ENCODE assay signal across 12 cellular contexts in genomic region chr10:100362570-100363496, GRCh38. TPM values are rescaled to one million over a fixed set of nuclear protein-coding genes. Genes with fewer than 3 reads are reported as not detected.
DNase-seq lines count a peak whose midpoint lies in the region; ATAC-seq, FAIRE-seq and TF ChIP-seq lines count a peak whose summit lies in the region.
"Had no signal": no experiment of that assay in that cellular context is flagged by ENCODE, and none has a peak within 500 bp of the region (broad histone marks: within the 10 kb centered on the region; RNA-seq: fewer than 3 reads in every experiment).

No MANE protein-coding gene starts in this region.

- no peak overlapping the region for H3K4me2 ChIP-seq in keratinocyte (ENCODE audit: control insufficient read depth, extremely low read depth, insufficient read depth, low read depth, low read length)

- H3K27me3 ChIP-seq in adrenal gland (no peaks in the 10 kb centered on the region), keratinocyte (ENCODE audit: control insufficient read depth, extremely low read depth, insufficient read depth, low read length) (no peaks in the 10 kb centered on the region), skeletal muscle tissue (ENCODE audit: control insufficient read depth in 3 of 3, insufficient read depth in 3 of 3, low read length in 3 of 3) (no peaks in the 10 kb centered on the region)
- H3K27me3 ChIP-seq: SJSA1 had no signal

- TF ChIP-seq CTCF in HEK293 (tag by site-specific recombination; IDR thresholded peaks at IDR 0.05) (no peak), adrenal gland (IDR thresholded peaks at IDR 0.05) (no peak), keratinocyte (optimal IDR thresholded peaks at IDR 0.05 in 1 of 3, IDR thresholded peaks at IDR 0.05 in 1 of 3, conservative IDR thresholded peaks at IDR 0.05 in 1 of 3; ENCODE audit: extremely low read depth in 1 of 3, insufficient read depth in 2 of 3, low read length in 3 of 3) (no peak)

- peak overlapping the region; percentile 52 for H3K27ac ChIP-seq in HEK293 (ENCODE audit: extremely low read depth, low read depth, low read length)
- H3K27ac ChIP-seq in adrenal gland = peak overlapping the region in 4 of 5 donors; percentile 34 to 91 (median 82)
- H3K27ac ChIP-seq in keratinocyte (ENCODE audit: control insufficient read depth, insufficient read depth, low read length) = peak overlapping the region; percentile 36
- H3K27ac ChIP-seq in skeletal muscle tissue (ENCODE audit: low read depth, low read length) = no peak overlapping the region
- H3K27ac ChIP-seq: SJSA1 had no signal

- peaks cover 5% of the 10 kb centered on the region for H4K20me1 ChIP-seq in keratinocyte (ENCODE audit: control insufficient read depth, extremely low read depth, insufficient read depth, low read length)

- WGBS in adrenal gland, 4 donors = 55 to 66% (median 60%) methylated on average over 6 of the region's 6 CpGs

- POLR2A ChIA-PET in HEK293 (lab: Yijun Ruan, JAX) = interaction anchor here (0.9 to 3.4 kb wide), 4 partner anchors 11 to 76 kb away, joined by 4 to 15 read pairs (median 8); partner anchors contain the start of gene SCD

- peaks cover 2% of the 10 kb centered on the region for H3K9me1 ChIP-seq in keratinocyte (ENCODE audit: control insufficient read depth, extremely low read depth, insufficient read depth, low read length)

- no peaks in the 10 kb centered on the region for H3K9me3 ChIP-seq in HEK293 (ENCODE audit: control insufficient read depth, insufficient read depth, low read depth, low read length)
- H3K9me3 ChIP-seq in adrenal gland (replicated peaks in 1 of 3) = no peaks in the 10 kb centered on the region
- no peaks in the 10 kb centered on the region for H3K9me3 ChIP-seq in keratinocyte (ENCODE audit: control insufficient read depth, low read depth, low read length)
- no peaks in the 10 kb centered on the region for H3K9me3 ChIP-seq in skeletal muscle tissue (ENCODE audit: control insufficient read depth in 3 of 3, low read length in 3 of 3)
- H3K9me3 ChIP-seq: SJSA1 had no signal

- ATAC-seq in GM21360 (IDR thresholded peaks at IDR 0.05; ENCODE audit: unreplicated experiment) = no peak
- ATAC-seq in GM18907 (IDR thresholded peaks at IDR 0.05; ENCODE audit: unreplicated experiment) = no peak

- H3K4me3 ChIP-seq in HEK293 (ENCODE audit: low read depth, low read length) (no peak overlapping the region), adrenal gland (no peak overlapping the region), keratinocyte (ENCODE audit: control insufficient read depth in 2 of 3, extremely low read depth in 1 of 3, insufficient read depth in 2 of 3, low read depth in 1 of 3, low read length in 3 of 3) (no peak overlapping the region), skeletal muscle tissue (ENCODE audit: low read length in 3 of 3) (no peak overlapping the region)
- H3K4me3 ChIP-seq: SJSA1 had no signal

- intact Hi-C loops in adrenal gland (cut with DNase I) = no loop called here

- H2AFZ ChIP-seq in keratinocyte (ENCODE audit: control insufficient read depth, low read length) = no peak overlapping the region

- dilution Hi-C loops in keratinocyte (cut with MboI; ENCODE audit: extremely low pct_ligation_motif_present, low sequenced_read_pairs) = no loop called here

- H3K36me3 ChIP-seq in HEK293 (ENCODE audit: control insufficient read depth in 2 of 2, insufficient read depth in 1 of 2, low read length in 2 of 2) (peaks cover 31 to 45% of the 10 kb centered on the region in 2 experiments), adrenal gland (replicated peaks in 1 of 2) (peaks cover 0 to 14% of the 10 kb centered on the region in 2 donors), keratinocyte (ENCODE audit: control insufficient read depth in 2 of 2, extremely low read depth in 1 of 2, insufficient read depth in 2 of 2, low read length in 2 of 2) (peaks cover 29 to 32% of the 10 kb centered on the region in 2 experiments), skeletal muscle tissue (ENCODE audit: control insufficient read depth in 3 of 3, insufficient read depth in 3 of 3, low read length in 3 of 3) (no peaks in the 10 kb centered on the region)
- H3K36me3 ChIP-seq: SJSA1 had no signal

- CTCF ChIA-PET in HEK293 (lab: Yijun Ruan, JAX) = interaction anchor here (1.0 to 4.2 kb wide), 2 partner anchors 21 to 70 kb away, joined by 3 to 18 read pairs; no protein-coding TSS in a partner anchor

- DNase-seq in adrenal gland (peak; percentile 65 to 92 (median 89)), keratinocyte (ENCODE audit: low read depth, low spot score) (no peak), SHP77 (lab: John Stamatoyannopoulos, UW) (no peak)
- DNase-seq: activated CD4-positive, alpha-beta T cell treated with anti-CD3 and anti-CD28 coated beads for 4 hours; DMS53; MM.1S; NCI-H524 had no signal

- H3K4me1 ChIP-seq in HEK293 (ENCODE audit: control insufficient read depth, insufficient read depth, low read length) (peaks cover 16% of the 10 kb centered on the region), adrenal gland (replicated peaks in 1 of 2) (peaks cover 42 to 62% of the 10 kb centered on the region in 2 donors), keratinocyte (ENCODE audit: control insufficient read depth, extremely low read depth, insufficient read depth, low read length) (peaks cover 38% of the 10 kb centered on the region), skeletal muscle tissue (ENCODE audit: control insufficient read depth in 3 of 3, insufficient read depth in 3 of 3, low read length in 3 of 3) (peaks cover 20 to 41% (median 27%) of the 10 kb centered on the region in 3 donors)

- TF ChIP-seq POLR2A in adrenal gland (IDR thresholded peaks at IDR 0.05) = peak in 1 of 2 donors; percentile 78

- no peak for FAIRE-seq in keratinocyte (lab: Jason Lieb, UNC)

- peaks cover 7% of the 10 kb centered on the region for H3K79me2 ChIP-seq in keratinocyte (ENCODE audit: control insufficient read depth, insufficient read depth, low read length)

- H3K9ac ChIP-seq in keratinocyte (ENCODE audit: control insufficient read depth, extremely low read depth, insufficient read depth, low read length) = peak overlapping the region; percentile 6
- H3K9ac ChIP-seq in skeletal muscle tissue (ENCODE audit: low read depth in 1 of 3, low read length in 3 of 3) = peak overlapping the region in 2 of 3 donors; percentile 45 to 52

TF ChIP-seq in HEK293, 187 proteins besides CTCF, POLR2A, EP300 and RAD21 (continues in another document):
- TF ChIP-seq ZSCAN5A (tag by site-specific recombination; IDR thresholded peaks at IDR 0.05) = no peak
- no peak for TF ChIP-seq ZNF121 (tag by site-specific recombination; IDR thresholded peaks at IDR 0.05)
- TF ChIP-seq ZNF19 (tag by site-specific recombination; IDR thresholded peaks at IDR 0.05; ENCODE audit: low read depth) = no peak

RNA-seq across cellular contexts. Expression of gene SCD, which starts 15.8 kb away (rescaled TPM):
- total RNA-seq in adrenal gland (100 to 1,000 TPM; 105 to 734 (median 221) TPM), skeletal muscle tissue (115 TPM)
- polyA plus RNA-seq in adrenal gland (100 to 1,000 TPM in 2 of 3 donors, 10 to 100 TPM in 1; 44.2 to 979 (median 125) TPM), keratinocyte (900 to 1,358 TPM (median 1,275 TPM) in 3 replicates)
- 125 TPM for polyA plus RNA-seq in keratinocyte (2011; ENCODE audit: low read depth)
- 483 and 696 TPM in 2 replicates for polyA plus RNA-seq in keratinocyte (2011; cell fraction: cytosol; rRNA removed)
- polyA plus RNA-seq in keratinocyte (2011; cell fraction: nucleus; rRNA removed) = 1,144 and 1,285 TPM in 2 replicates
- 245 and 1,072 TPM in 2 replicates for polyA plus RNA-seq in keratinocyte (2012; ENCODE audit: low replicate concordance)
- polyA minus RNA-seq in keratinocyte = 1,352 to 1,647 TPM (median 1,438 TPM) in 3 replicates
- 766 TPM for polyA minus RNA-seq in keratinocyte (2011; cell fraction: cytosol; rRNA and poly(A)+ RNA removed)
- polyA minus RNA-seq in keratinocyte (2011; cell fraction: nucleus; rRNA and poly(A)+ RNA removed) = 1,201 and 1,805 TPM in 2 replicates

RNA-seq across cellular contexts. Expression of gene PKD2L1, which starts 32.8 kb away (rescaled TPM):
- total RNA-seq in adrenal gland = not detected
- under 1 TPM in 1 of 3 donors, not detected in 2; 0.72 TPM for polyA plus RNA-seq in adrenal gland
- not detected in 3 replicates for polyA plus RNA-seq in keratinocyte
- not detected for polyA plus RNA-seq in keratinocyte (2011; ENCODE audit: low read depth)
- not detected in 2 replicates for polyA plus RNA-seq in keratinocyte (2011; cell fraction: cytosol; rRNA removed)
- 0.09 TPM in 1 of 2 replicates, not detected in the other for polyA plus RNA-seq in keratinocyte (2011; cell fraction: nucleus; rRNA removed)
- 0.25 TPM in 1 of 2 replicates, not detected in the other for polyA plus RNA-seq in keratinocyte (2012; ENCODE audit: low replicate concordance)
- polyA minus RNA-seq in keratinocyte = not detected in 3 replicates
- polyA minus RNA-seq in keratinocyte (2011; cell fraction: cytosol; rRNA and poly(A)+ RNA removed) = not detected
- not detected in 2 replicates for polyA minus RNA-seq in keratinocyte (2011; cell fraction: nucleus; rRNA and poly(A)+ RNA removed)
- total RNA-seq in skeletal muscle tissue = not detected
- total RNA-seq: SJSA1 had no signal

Comparison
In these comparisons a context has a peak if more than half of its experiments do, and no peak if none do; other contexts are left out.
1. DNase-seq: peak in adrenal gland (7 of 7); none in keratinocyte (single experiment) and SHP77 (0 of 2).